Comparison of ENCODE assay signal across 10 cellular contexts in the genomic region with DNA sequence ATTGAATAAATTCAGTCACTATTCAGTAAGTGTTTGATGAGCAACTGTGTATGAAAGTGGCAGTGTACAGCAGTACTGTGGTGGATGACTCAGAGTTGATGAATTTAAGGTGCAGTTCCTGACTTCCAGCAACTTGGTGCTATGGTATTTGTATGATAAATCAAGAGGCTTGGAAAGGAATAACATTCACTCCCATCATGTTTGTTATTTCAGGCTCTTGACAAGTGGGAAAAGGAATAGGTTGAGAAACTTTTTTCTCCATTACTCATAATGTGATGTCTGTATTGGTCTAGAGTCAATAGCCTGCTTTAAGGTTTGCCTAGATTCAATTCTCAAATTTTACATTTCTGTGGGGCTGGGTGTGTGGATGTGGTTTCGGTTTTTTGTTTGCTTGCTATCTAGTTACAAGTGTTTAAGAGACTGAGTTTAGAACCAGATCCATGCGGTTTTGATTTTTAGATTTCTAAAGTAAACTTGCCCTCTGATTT. TPM values are rescaled to one million over a fixed set of nuclear protein-coding genes. Genes with fewer than 3 reads are reported as not detected.
DNase-seq lines count a peak whose midpoint lies in the region; ATAC-seq and TF ChIP-seq lines count a peak whose summit lies in the region.
"Had no signal": no experiment of that assay in that cellular context is flagged by ENCODE, and none has a peak within 500 bp of the region (broad histone marks: within the 10 kb centered on the region; RNA-seq: fewer than 3 reads in every experiment).

No MANE protein-coding gene starts in this region.

- TF ChIP-seq POLR2A in erythroblast (IDR thresholded peaks at IDR 0.05; ENCODE audit: low read length), result no peak

- CTCF ChIA-PET in activated CD8-positive, alpha-beta T cell treated with anti-CD3 and anti-CD28 coated beads for 36 hours (lab: Charles Lee), result interaction anchor here (0.9 to 1.6 kb wide), 2 partner anchors 13 to 17 kb away, joined by 3 read pairs; no protein-coding TSS in a partner anchor
- CTCF ChIA-PET in activated CD8-positive, alpha-beta T cell treated with anti-CD3 and anti-CD28 coated beads, Interleukin-2, amount 10 ng/mL, durations not matched to agents 7 days and 5 days (lab: Charles Lee), result no interaction called here

- H3K4me3 Mint-ChIP-seq in activated CD8-positive, alpha-beta T cell treated with anti-CD3 and anti-CD28 coated beads for 36 hours, result no peak overlapping the region
- H3K4me3 Mint-ChIP-seq in activated CD8-positive, alpha-beta T cell treated with anti-CD3 and anti-CD28 coated beads, Interleukin-2, amount 10 ng/mL, durations not matched to agents 7 days and 5 days, result no peak overlapping the region
- H3K4me3 Mint-ChIP-seq: CD4-positive, CD25-positive, alpha-beta regulatory T cell; naive thymus-derived CD8-positive, alpha-beta T cell had no signal

- peak; percentile 5 for DNase-seq in activated CD8-positive, alpha-beta T cell treated with anti-CD3 and anti-CD28 coated beads for 36 hours
- no peak for DNase-seq in activated CD8-positive, alpha-beta T cell treated with anti-CD3 and anti-CD28 coated beads, Interleukin-2, amount 10 ng/mL, durations not matched to agents 7 days and 5 days
- DNase-seq in OCI-M1 (lab: John Stamatoyannopoulos, UW) (peak; percentile 27), fibroblast of the conjunctiva (ENCODE audit: low read depth) (peak; percentile 69), amygdala (lab: John Stamatoyannopoulos, UW) (no peak), erythroblast (lab: John Stamatoyannopoulos, UW) (no peak), ureter (ENCODE audit: low spot score) (no peak)
- no peak for DNase-seq in stimulated activated naive CD8-positive, alpha-beta T cell treated with anti-CD3 and anti-CD28 coated beads, Interleukin-15, Interleukin-2, amounts not matched to agents 100 U/mL and 50 U/mL, for 24 hours
- DNase-seq: CD4-positive, CD25-positive, alpha-beta regulatory T cell; naive thymus-derived CD8-positive, alpha-beta T cell had no signal

- H3K36me3 Mint-ChIP-seq in activated CD8-positive, alpha-beta T cell treated with anti-CD3 and anti-CD28 coated beads for 36 hours (ENCODE audit: low read depth), result no peaks in the 10 kb centered on the region
- H3K36me3 Mint-ChIP-seq in activated CD8-positive, alpha-beta T cell treated with anti-CD3 and anti-CD28 coated beads, Interleukin-2, amount 10 ng/mL, durations not matched to agents 7 days and 5 days (ENCODE audit: low read depth), result no peaks in the 10 kb centered on the region
- H3K36me3 Mint-ChIP-seq: CD4-positive, CD25-positive, alpha-beta regulatory T cell; naive thymus-derived CD8-positive, alpha-beta T cell had no signal

- POLR2A ChIA-PET in activated CD8-positive, alpha-beta T cell treated with anti-CD3 and anti-CD28 coated beads for 36 hours (lab: Charles Lee), result no interaction called here
- POLR2A ChIA-PET in activated CD8-positive, alpha-beta T cell treated with anti-CD3 and anti-CD28 coated beads, Interleukin-2, amount 10 ng/mL, durations not matched to agents 7 days and 5 days (lab: Charles Lee), result no interaction called here

- peak; percentile 64 for ATAC-seq in activated CD8-positive, alpha-beta T cell treated with anti-CD3 and anti-CD28 coated beads for 36 hours
- ATAC-seq in activated CD8-positive, alpha-beta T cell treated with anti-CD3 and anti-CD28 coated beads, Interleukin-2, amount 10 ng/mL, durations not matched to agents 7 days and 5 days, result no peak
- peak; percentile 71 for ATAC-seq in stimulated activated naive CD8-positive, alpha-beta T cell treated with anti-CD3 and anti-CD28 coated beads, Interleukin-15, Interleukin-2, amounts not matched to agents 100 U/mL and 50 U/mL, for 24 hours
- ATAC-seq: naive thymus-derived CD8-positive, alpha-beta T cell had no signal

- no peaks in the 10 kb centered on the region for H3K4me1 Mint-ChIP-seq in activated CD8-positive, alpha-beta T cell treated with anti-CD3 and anti-CD28 coated beads for 36 hours (ENCODE audit: low read depth)
- no peaks in the 10 kb centered on the region for H3K4me1 Mint-ChIP-seq in activated CD8-positive, alpha-beta T cell treated with anti-CD3 and anti-CD28 coated beads, Interleukin-2, amount 10 ng/mL, durations not matched to agents 7 days and 5 days (ENCODE audit: low read depth)
- H3K4me1 Mint-ChIP-seq: CD4-positive, CD25-positive, alpha-beta regulatory T cell had no signal

- TF ChIP-seq CTCF in activated CD8-positive, alpha-beta T cell treated with anti-CD3 and anti-CD28 coated beads for 36 hours (IDR thresholded peaks at IDR 0.05), result no peak

- peaks cover 21% of the 10 kb centered on the region for H3K27me3 Mint-ChIP-seq in activated CD8-positive, alpha-beta T cell treated with anti-CD3 and anti-CD28 coated beads for 36 hours
- H3K27me3 Mint-ChIP-seq in activated CD8-positive, alpha-beta T cell treated with anti-CD3 and anti-CD28 coated beads, Interleukin-2, amount 10 ng/mL, durations not matched to agents 7 days and 5 days (ENCODE audit: low read depth), result peaks cover 27% of the 10 kb centered on the region

- H3K9me3 Mint-ChIP-seq in activated CD8-positive, alpha-beta T cell treated with anti-CD3 and anti-CD28 coated beads for 36 hours, result no peaks in the 10 kb centered on the region
- no peaks in the 10 kb centered on the region for H3K9me3 Mint-ChIP-seq in activated CD8-positive, alpha-beta T cell treated with anti-CD3 and anti-CD28 coated beads, Interleukin-2, amount 10 ng/mL, durations not matched to agents 7 days and 5 days (ENCODE audit: insufficient read depth)

- no peak overlapping the region for H3K27ac Mint-ChIP-seq in activated CD8-positive, alpha-beta T cell treated with anti-CD3 and anti-CD28 coated beads for 36 hours
- H3K27ac Mint-ChIP-seq in activated CD8-positive, alpha-beta T cell treated with anti-CD3 and anti-CD28 coated beads, Interleukin-2, amount 10 ng/mL, durations not matched to agents 7 days and 5 days, result no peak overlapping the region
- H3K27ac Mint-ChIP-seq: CD4-positive, CD25-positive, alpha-beta regulatory T cell; naive thymus-derived CD8-positive, alpha-beta T cell had no signal

- intact Hi-C loops in activated CD8-positive, alpha-beta T cell treated with anti-CD3 and anti-CD28 coated beads for 36 hours (cut with micrococcal nuclease), result no loop called here

RNA-seq across cellular contexts. Expression of gene CYP2U1, which starts 35.1 kb away (rescaled TPM):
- 1 to 10 TPM; 2.5 to 3.1 TPM for total RNA-seq in activated CD8-positive, alpha-beta T cell treated with anti-CD3 and anti-CD28 coated beads for 36 hours
- 1 to 10 TPM; 2.9 to 3.3 TPM for total RNA-seq in activated CD8-positive, alpha-beta T cell treated with anti-CD3 and anti-CD28 coated beads, Interleukin-2, amount 10 ng/mL, durations not matched to agents 7 days and 5 days
- total RNA-seq in ureter, result 6.7 TPM

Comparison
In these comparisons a context has a peak if more than half of its experiments do, and no peak if none do; other contexts are left out.
1. DNase-seq: peak in activated CD8-positive, alpha-beta T cell treated with anti-CD3 and anti-CD28 coated beads for 36 hours (single experiment), OCI-M1 (single experiment) and fibroblast of the conjunctiva (single experiment); none in activated CD8-positive, alpha-beta T cell treated with anti-CD3 and anti-CD28 coated beads, Interleukin-2, amount 10 ng/mL, durations not matched to agents 7 days and 5 days (single experiment), stimulated activated naive CD8-positive, alpha-beta T cell treated with anti-CD3 and anti-CD28 coated beads, Interleukin-15, Interleukin-2, amounts not matched to agents 100 U/mL and 50 U/mL, for 24 hours (single experiment), amygdala (0 of 56), erythroblast (0 of 2) and ureter (single experiment).